ENCODE assay signal across 8 cellular contexts in genomic region chr6:28943557-28944411, GRCh38. TPM values are rescaled to one million over a fixed set of nuclear protein-coding genes. Genes with fewer than 3 reads are reported as not detected.
A peak's percentile ranks its signal among the peaks of the same experiment; 100 is the strongest.
DNase-seq lines count a peak whose midpoint lies in the region; ATAC-seq and TF ChIP-seq lines count a peak whose summit lies in the region.

No MANE protein-coding gene starts in this region.

- H3K4me3 ChIP-seq in CD4-positive, CD25-positive, alpha-beta regulatory T cell (ENCODE audit: low read depth, low read length) = peak overlapping the region; percentile 86
- H3K4me3 ChIP-seq in Peyer's patch (peak overlapping the region; percentile 34 to 53 (median 41)), neural progenitor cell (peak overlapping the region; percentile 77), suprapubic skin (peak overlapping the region; percentile 45)

- H3K4me1 Mint-ChIP-seq in CD4-positive, CD25-positive, alpha-beta regulatory T cell = peaks cover 26 to 62% (median 41%) of the 10 kb centered on the region in 4 donors
- H3K4me1 Mint-ChIP-seq in neural progenitor cell = peaks cover 21% of the 10 kb centered on the region

- no peaks in the 10 kb centered on the region for H3K9me3 ChIP-seq in CD4-positive, CD25-positive, alpha-beta regulatory T cell (ENCODE audit: control insufficient read depth in 2 of 2, low read length in 2 of 2)
- no peaks in the 10 kb centered on the region for H3K9me3 ChIP-seq in Peyer's patch
- H3K9me3 ChIP-seq in neural progenitor cell (ENCODE audit: low read depth) = no peaks in the 10 kb centered on the region
- no peaks in the 10 kb centered on the region for H3K9me3 ChIP-seq in suprapubic skin

- DNase-seq in CD4-positive, CD25-positive, alpha-beta regulatory T cell = peak in 2 of 3 donors; percentile 47 to 73
- DNase-seq in HUDEP-2 (lab: John Stamatoyannopoulos, UW; ENCODE audit: unreplicated experiment in 76 of 76) = peak in 72 of 76 experiments; percentile 46 to 98 (median 81)
- peak; percentile 52 to 82 (median 62) for DNase-seq in Peyer's patch
- peak; percentile 30 to 48 (median 35) for DNase-seq in activated naive CD4-positive, alpha-beta T cell (lab: John Stamatoyannopoulos, UW)
- DNase-seq in foreskin melanocyte = peak; percentile 72
- peak; percentile 91 for DNase-seq in neural progenitor cell (ENCODE audit: low spot score)
- DNase-seq in suprapubic skin (ENCODE audit: low spot score in 2 of 2) = peak in 1 of 2 donors; percentile 73

- peaks cover 0 to 14% (median 5%) of the 10 kb centered on the region in 7 donors for H3K9me3 Mint-ChIP-seq in CD4-positive, CD25-positive, alpha-beta regulatory T cell
- peaks cover 21% of the 10 kb centered on the region for H3K9me3 Mint-ChIP-seq in neural progenitor cell

- TF ChIP-seq EP300 in suprapubic skin (IDR thresholded peaks at IDR 0.05) = no peak

- H3K4me2 ChIP-seq in neural progenitor cell = peak overlapping the region; percentile 91

- H3K4me3 Mint-ChIP-seq in CD4-positive, CD25-positive, alpha-beta regulatory T cell = peak overlapping the region; percentile 90 to 92 (median 92)
- peak overlapping the region; percentile 96 for H3K4me3 Mint-ChIP-seq in neural progenitor cell

- H3K79me2 ChIP-seq in neural progenitor cell (ENCODE audit: low read depth) = no peaks in the 10 kb centered on the region

- H3K27ac Mint-ChIP-seq in CD4-positive, CD25-positive, alpha-beta regulatory T cell = peak overlapping the region; percentile 86 to 97 (median 94)
- peak overlapping the region; percentile 98 for H3K27ac Mint-ChIP-seq in neural progenitor cell

- no peaks in the 10 kb centered on the region for H4K20me1 ChIP-seq in neural progenitor cell (ENCODE audit: low read depth)

- peak overlapping the region; percentile 16 for H3K9ac ChIP-seq in neural progenitor cell

- peaks cover 33% of the 10 kb centered on the region for H3K4me1 ChIP-seq in CD4-positive, CD25-positive, alpha-beta regulatory T cell (ENCODE audit: control insufficient read depth, insufficient read depth, low read length, poor library complexity, severe bottlenecking)
- peaks cover 3 to 25% (median 7%) of the 10 kb centered on the region in 4 donors for H3K4me1 ChIP-seq in Peyer's patch
- H3K4me1 ChIP-seq in neural progenitor cell = peaks cover 4% of the 10 kb centered on the region
- peaks cover 36% of the 10 kb centered on the region for H3K4me1 ChIP-seq in suprapubic skin

- H3F3A ChIP-seq in neural progenitor cell (ENCODE audit: low read depth) = peaks cover 38% of the 10 kb centered on the region

- no peaks in the 10 kb centered on the region for H3K27me3 ChIP-seq in CD4-positive, CD25-positive, alpha-beta regulatory T cell (ENCODE audit: control insufficient read depth, insufficient read depth, low read length)
- H3K27me3 ChIP-seq in Peyer's patch = no peaks in the 10 kb centered on the region
- H3K27me3 ChIP-seq in neural progenitor cell = no peaks in the 10 kb centered on the region
- no peaks in the 10 kb centered on the region for H3K27me3 ChIP-seq in suprapubic skin

- peak overlapping the region; percentile 48 for H3K27ac ChIP-seq in CD4-positive, CD25-positive, alpha-beta regulatory T cell (ENCODE audit: insufficient read depth, low read length, poor library complexity, severe bottlenecking)
- H3K27ac ChIP-seq in Peyer's patch (peak overlapping the region; percentile 51 to 69 (median 60)), neural progenitor cell (no peak overlapping the region), suprapubic skin (peak overlapping the region; percentile 50)

- no peaks in the 10 kb centered on the region for H3K36me3 ChIP-seq in CD4-positive, CD25-positive, alpha-beta regulatory T cell (ENCODE audit: control insufficient read depth, insufficient read depth, low read length)
- no peaks in the 10 kb centered on the region for H3K36me3 ChIP-seq in Peyer's patch
- H3K36me3 ChIP-seq in neural progenitor cell = no peaks in the 10 kb centered on the region
- H3K36me3 ChIP-seq in suprapubic skin = no peaks in the 10 kb centered on the region

- no peaks in the 10 kb centered on the region for H3K36me3 Mint-ChIP-seq in CD4-positive, CD25-positive, alpha-beta regulatory T cell
- peaks cover 4% of the 10 kb centered on the region for H3K36me3 Mint-ChIP-seq in neural progenitor cell

- WGBS in suprapubic skin = 4% methylated on average over 27 of the region's 33 CpGs

- no peak for TF ChIP-seq POLR2A in Peyer's patch (IDR thresholded peaks at IDR 0.05)
- no peak for TF ChIP-seq POLR2A in suprapubic skin (IDR thresholded peaks at IDR 0.05)

- peaks cover 42% of the 10 kb centered on the region for H3K27me3 Mint-ChIP-seq in CD4-positive, CD25-positive, alpha-beta regulatory T cell
- H3K27me3 Mint-ChIP-seq in neural progenitor cell (ENCODE audit: insufficient read depth, low read depth) = peaks cover 41% of the 10 kb centered on the region

- no peak for ATAC-seq in CD4-positive, CD25-positive, alpha-beta regulatory T cell (ENCODE audit: low read depth in 2 of 2)
- ATAC-seq in GM18520 (IDR thresholded peaks at IDR 0.05; ENCODE audit: unreplicated experiment) = no peak

- no peak for TF ChIP-seq CTCF in Peyer's patch (IDR thresholded peaks at IDR 0.05)
- TF ChIP-seq CTCF in neural progenitor cell (IDR thresholded peaks at IDR 0.05) = no peak
- TF ChIP-seq CTCF in suprapubic skin (IDR thresholded peaks at IDR 0.05) = no peak

- peak overlapping the region; percentile 80 for H2AFZ ChIP-seq in neural progenitor cell (replicated peaks)

RNA-seq across cellular contexts. Expression of gene TRIM27, which starts 20.0 kb away (rescaled TPM):
- total RNA-seq in CD4-positive, CD25-positive, alpha-beta regulatory T cell = 23.5 TPM
- 10 to 100 TPM; 46.2 to 76.4 (median 59.4) TPM for polyA plus RNA-seq in CD4-positive, CD25-positive, alpha-beta regulatory T cell
- total RNA-seq in Peyer's patch (10 to 100 TPM; 52.2 to 71.4 (median 64.2) TPM), neural progenitor cell (ENCODE audit: low replicate concordance) (69.0 and 94.5 TPM in 2 replicates), suprapubic skin (10 to 100 TPM; 30.0 to 48.0 (median 40.2) TPM)
